ENCODE assay signal across 8 cellular contexts in genomic region chr7:137933270-137934017, GRCh38.
DNase-seq lines count a peak whose midpoint lies in the region; ATAC-seq and TF ChIP-seq lines count a peak whose summit lies in the region.

No MANE protein-coding gene starts in this region.

- H3K36me3 Mint-ChIP-seq in HFFc6 (ENCODE audit: low read depth) (peaks cover 24% of the 10 kb centered on the region; the same call in 1 of the 2 replicates), progenitor cell of endocrine pancreas (ENCODE audit: insufficient read depth) (no peaks in the 10 kb centered on the region)

- intact Hi-C loops in left ventricle myocardium superior (cut with micrococcal nuclease) = no loop called here

- H3K4me1 Mint-ChIP-seq in HFFc6 (ENCODE audit: low read depth) (peaks cover 81% of the 10 kb centered on the region), progenitor cell of endocrine pancreas (ENCODE audit: low read depth) (peaks cover 33% of the 10 kb centered on the region)

- no peaks in the 10 kb centered on the region for H3K9me3 Mint-ChIP-seq in HFFc6
- H3K9me3 Mint-ChIP-seq in progenitor cell of endocrine pancreas (ENCODE audit: low read depth) = no peaks in the 10 kb centered on the region

- H3K27ac Mint-ChIP-seq in HFFc6 (peak overlapping the region; percentile 89), progenitor cell of endocrine pancreas (no peak overlapping the region)

- TF ChIP-seq CTCF in HFFc6 (IDR thresholded peaks at IDR 0.05) (no peak), astrocyte of the cerebellum (IDR thresholded peaks at IDR 0.05; ENCODE audit: low read depth, low read length, missing control alignments) (no peak), progenitor cell of endocrine pancreas (IDR thresholded peaks at IDR 0.05; ENCODE audit: unreplicated experiment) (no peak)

- H3K27me3 Mint-ChIP-seq in HFFc6 (ENCODE audit: insufficient read depth) = peaks cover 1% of the 10 kb centered on the region; the same call in 1 of the 2 replicates
- H3K27me3 Mint-ChIP-seq in progenitor cell of endocrine pancreas = no peaks in the 10 kb centered on the region

- peak; percentile 78 for ATAC-seq in left ventricle myocardium superior
- no peak for ATAC-seq in GM19324 (IDR thresholded peaks at IDR 0.05; ENCODE audit: low FRiP score, unreplicated experiment)

- H3K4me3 Mint-ChIP-seq in HFFc6 = peak overlapping the region; percentile 71
- no peak overlapping the region for H3K4me3 Mint-ChIP-seq in progenitor cell of endocrine pancreas (ENCODE audit: low read depth)

- DNase-seq in HFFc6 (peak; percentile 46), astrocyte of the cerebellum (ENCODE audit: low read depth) (peak; percentile 62), left ventricle myocardium superior (peak; percentile 53), smooth muscle cell of the brain vasculature (ENCODE audit: low read depth, low spot score) (peak; percentile 81), progenitor cell of endocrine pancreas (ENCODE audit: low spot score, unreplicated experiment) (no peak), DMS79 (lab: John Stamatoyannopoulos, UW) (no peak), cerebellar nuclear complex (lab: John Stamatoyannopoulos, UW) (no peak)

- in situ Hi-C loops in astrocyte of the cerebellum (cut with HindIII; ENCODE audit: low sequenced_read_pairs) = no loop called here

- no peak overlapping the region for H3K4me3 ChIP-seq in astrocyte of the cerebellum (ENCODE audit: low read depth, low read length)

Comparison
In these comparisons a context has a peak if more than half of its experiments do, and no peak if none do; other contexts are left out.
1. DNase-seq: peak in HFFc6 (single experiment), astrocyte of the cerebellum (single experiment), left ventricle myocardium superior (single experiment) and smooth muscle cell of the brain vasculature (single experiment); none in progenitor cell of endocrine pancreas (single experiment), DMS79 (single experiment) and cerebellar nuclear complex (0 of 2).